Comparison of ENCODE assay signal across 8 cellular contexts in the genomic region with DNA sequence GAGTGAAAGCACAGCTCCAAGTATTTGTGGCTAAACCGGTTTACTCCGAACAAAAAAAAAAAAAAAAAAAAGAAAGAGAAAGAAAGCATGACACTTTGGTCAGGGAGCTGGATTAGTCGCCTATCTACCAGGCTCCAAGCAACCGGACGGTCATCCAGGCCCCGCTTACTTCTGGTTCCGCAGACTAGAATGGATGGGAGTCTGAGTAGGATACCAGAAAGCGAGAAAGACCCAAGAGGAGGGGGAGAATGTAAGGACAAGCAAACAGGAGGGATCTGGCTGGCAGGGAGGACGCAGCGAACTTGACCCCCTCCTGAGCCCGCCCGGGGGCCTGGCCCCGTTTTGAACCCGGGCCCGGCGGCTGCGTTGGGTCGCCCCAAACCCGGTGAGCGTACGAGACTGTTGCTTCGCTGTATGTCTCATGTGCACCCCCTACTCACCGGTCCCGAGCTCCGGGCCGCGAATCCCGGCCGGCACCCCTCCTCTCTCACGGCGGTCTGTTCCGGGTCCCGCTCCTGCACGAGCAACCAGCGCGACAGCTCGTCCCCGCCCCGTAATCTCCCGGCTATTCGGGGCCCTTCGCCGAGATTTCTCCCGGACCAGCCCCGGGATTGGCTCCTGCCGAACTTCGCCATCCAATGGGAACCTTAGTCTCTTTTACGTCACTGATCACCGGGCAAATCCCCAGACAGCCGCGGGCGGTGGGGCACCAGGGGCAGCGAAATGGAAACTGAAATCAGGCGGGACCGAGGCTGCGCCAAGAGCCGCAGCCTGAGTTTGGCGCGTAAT. TPM values are rescaled to one million over a fixed set of nuclear protein-coding genes. Genes with fewer than 3 reads are reported as not detected.
DNase-seq lines count a peak whose midpoint lies in the region; ATAC-seq and TF ChIP-seq lines count a peak whose summit lies in the region.

A gene with protein sequence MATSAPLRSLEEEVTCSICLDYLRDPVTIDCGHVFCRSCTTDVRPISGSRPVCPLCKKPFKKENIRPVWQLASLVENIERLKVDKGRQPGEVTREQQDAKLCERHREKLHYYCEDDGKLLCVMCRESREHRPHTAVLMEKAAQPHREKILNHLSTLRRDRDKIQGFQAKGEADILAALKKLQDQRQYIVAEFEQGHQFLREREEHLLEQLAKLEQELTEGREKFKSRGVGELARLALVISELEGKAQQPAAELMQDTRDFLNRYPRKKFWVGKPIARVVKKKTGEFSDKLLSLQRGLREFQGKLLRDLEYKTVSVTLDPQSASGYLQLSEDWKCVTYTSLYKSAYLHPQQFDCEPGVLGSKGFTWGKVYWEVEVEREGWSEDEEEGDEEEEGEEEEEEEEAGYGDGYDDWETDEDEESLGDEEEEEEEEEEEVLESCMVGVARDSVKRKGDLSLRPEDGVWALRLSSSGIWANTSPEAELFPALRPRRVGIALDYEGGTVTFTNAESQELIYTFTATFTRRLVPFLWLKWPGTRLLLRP (minus strand): TSS at position 542 of the 789 bp plus-strand sequence. CDS start 14,303 bp downstream, outside the sequence.

- H3K27ac Mint-ChIP-seq in activated CD4-positive, alpha-beta T cell treated with anti-CD3 and anti-CD28 coated beads, Interleukin-2, amount 10 ng/mL, durations not matched to agents 24 days and 14 days, result peak within 1 kb of the TSS; percentile 98

- POLR2A ChIA-PET in BJ (lab: Charles Lee), result interaction anchor here (0.6 kb wide), 2 partner anchors 46 to 580 kb away, joined by 3 to 10 read pairs; a partner anchor contains a TSS

- no peaks in the 10 kb centered on the region for H3K9me3 Mint-ChIP-seq in activated CD4-positive, alpha-beta T cell treated with anti-CD3 and anti-CD28 coated beads, Interleukin-2, amount 10 ng/mL, durations not matched to agents 24 days and 14 days

- DNase-seq in BJ (ENCODE audit: low read depth) (peak; percentile 83), NCI-H526 treated with DMSO at 0.1 percent for 48 hours (lab: John Stamatoyannopoulos, UW) (peak; percentile 94), coronary artery (ENCODE audit: low spot score) (peak; percentile 98)
- peak; percentile 100 for DNase-seq in activated CD4-positive, alpha-beta T cell treated with anti-CD3 and anti-CD28 coated beads, Interleukin-2, amount 10 ng/mL, durations not matched to agents 24 days and 14 days
- DNase-seq in stimulated activated CD4-positive, alpha-beta T cell treated with anti-CD3 and anti-CD28 coated beads, Interleukin-1b, Interleukin-23, amount 100 ng/mL, for 4 hours (ENCODE audit: low read depth in 2 of 2), result peak; percentile 88 to 95

- H3K27me3 Mint-ChIP-seq in activated CD4-positive, alpha-beta T cell treated with anti-CD3 and anti-CD28 coated beads, Interleukin-2, amount 10 ng/mL, durations not matched to agents 24 days and 14 days, result peaks cover 2% of the 10 kb centered on the region

- intact Hi-C loops in activated CD4-positive, alpha-beta T cell treated with anti-CD3 and anti-CD28 coated beads, Interleukin-2, amount 10 ng/mL, durations not matched to agents 24 days and 14 days (cut with micrococcal nuclease), result loop anchor here (1.0 to 10.0 kb wide), 6 partner anchors 44 to 1982 kb away; a partner anchor contains a TSS

- H3K36me3 Mint-ChIP-seq in activated CD4-positive, alpha-beta T cell treated with anti-CD3 and anti-CD28 coated beads, Interleukin-2, amount 10 ng/mL, durations not matched to agents 24 days and 14 days (ENCODE audit: low read depth), result peaks cover 26% of the 10 kb centered on the region

- no peaks in the 10 kb centered on the region for H3K36me3 ChIP-seq in BJ (ENCODE audit: control insufficient read depth, insufficient read depth, low read length)

- TF ChIP-seq CTCF in BJ (IDR thresholded peaks at IDR 0.05; ENCODE audit: insufficient read depth, low read depth, low read length) (no peak), coronary artery (IDR thresholded peaks at IDR 0.05) (no peak)

- H3K4me1 Mint-ChIP-seq in activated CD4-positive, alpha-beta T cell treated with anti-CD3 and anti-CD28 coated beads, Interleukin-2, amount 10 ng/mL, durations not matched to agents 24 days and 14 days, result peaks cover 47% of the 10 kb centered on the region

- ATAC-seq in GM19324 (IDR thresholded peaks at IDR 0.05; ENCODE audit: low FRiP score, unreplicated experiment), result peak; percentile 85
- peak; percentile 61 for ATAC-seq in HG03469 (IDR thresholded peaks at IDR 0.05; ENCODE audit: unreplicated experiment)

- H3K4me3 Mint-ChIP-seq in activated CD4-positive, alpha-beta T cell treated with anti-CD3 and anti-CD28 coated beads, Interleukin-2, amount 10 ng/mL, durations not matched to agents 24 days and 14 days, result peak within 1 kb of the TSS; percentile 96

- no peaks in the 10 kb centered on the region for H3K27me3 ChIP-seq in BJ (ENCODE audit: control insufficient read depth, insufficient read depth, low read length)
- H3K27me3 ChIP-seq in layer of hippocampus (ENCODE audit: control insufficient read depth, insufficient read depth, low read length), result no peaks in the 10 kb centered on the region

- H3K4me3 ChIP-seq in BJ (ENCODE audit: low read depth, low read length) (peak within 1 kb of the TSS; percentile 79), coronary artery (peak within 1 kb of the TSS; percentile 90)

- CTCF ChIA-PET in BJ (lab: Yijun Ruan, JAX), result no interaction called here

- peak within 1 kb of the TSS; percentile 94 to 95 for H3K27ac ChIP-seq in coronary artery
- peak within 1 kb of the TSS; percentile 97 for H3K27ac ChIP-seq in layer of hippocampus (ENCODE audit: low read depth, low read length)

RNA-seq across cellular contexts. Expression of the gene that starts here (rescaled TPM):
- 31.8 and 41.8 TPM in 2 replicates for polyA plus RNA-seq in BJ (2011; rRNA removed)
- polyA minus RNA-seq in BJ (2011; rRNA and poly(A)+ RNA removed), result 23.9 and 29.8 TPM in 2 replicates
- 58.3 and 60.1 TPM in 2 replicates for total RNA-seq in activated CD4-positive, alpha-beta T cell treated with anti-CD3 and anti-CD28 coated beads, Interleukin-2, amount 10 ng/mL, durations not matched to agents 24 days and 14 days

Comparison
In these comparisons a context has a peak if more than half of its experiments do, and no peak if none do; other contexts are left out.
1. Peak in every context shown above with its lines: DNase-seq, ATAC-seq, H3K4me3 ChIP-seq and H3K27ac ChIP-seq.